10 cellular contexts compared by ENCODE assay signal in genomic region chr3:48240000-48240710, GRCh38. TPM values are rescaled to one million over a fixed set of nuclear protein-coding genes. Genes with fewer than 3 reads are reported as not detected.
DNase-seq lines count a peak whose midpoint lies in the region; ATAC-seq and TF ChIP-seq lines count a peak whose summit lies in the region.
"Had no signal": no experiment of that assay in that cellular context is flagged by ENCODE, and none has a peak within 500 bp of the region (broad histone marks: within the 10 kb centered on the region; RNA-seq: fewer than 3 reads in every experiment).

No MANE protein-coding gene starts in this region.

- H3K4me1 Mint-ChIP-seq in activated CD4-positive, alpha-beta memory T cell treated with anti-CD3 and anti-CD28 coated beads, Interleukin-2, amount 10 ng/mL, durations not matched to agents 7 days and 5 days, result peaks cover 30% of the 10 kb centered on the region

- POLR2A ChIA-PET in activated CD4-positive, alpha-beta memory T cell treated with anti-CD3 and anti-CD28 coated beads, Interleukin-2, amount 10 ng/mL, durations not matched to agents 7 days and 5 days (lab: Charles Lee), result interaction anchor here (0.7 to 2.5 kb wide), 14 partner anchors 9 to 767 kb away, joined by 3 to 28 read pairs (median 5); partner anchors contain the start of genes ATRIP, CCDC51, CDC25A and NME6

- H3K36me3 Mint-ChIP-seq in activated CD4-positive, alpha-beta memory T cell treated with anti-CD3 and anti-CD28 coated beads, Interleukin-2, amount 10 ng/mL, durations not matched to agents 7 days and 5 days (ENCODE audit: low read depth), result peaks cover 8% of the 10 kb centered on the region

- DNase-seq in activated effector memory CD4-positive, alpha-beta T cell treated with anti-CD3 and anti-CD28 coated beads, Interleukin-2, amount 50 U/mL, for 16 hours, result peak; percentile 50
- no peak for DNase-seq in activated effector memory CD4-positive, alpha-beta T cell treated with Interleukin-2 at 50 U/mL for 16 hours
- no peak for DNase-seq in activated CD4-positive, alpha-beta memory T cell treated with anti-CD3 and anti-CD28 coated beads, Interleukin-2, amount 10 ng/mL, durations not matched to agents 7 days and 5 days
- DNase-seq in left lung (no peak), tibial nerve (ENCODE audit: low spot score in 2 of 2) (no peak), amniotic stem cell (lab: John Stamatoyannopoulos, UW) (no peak)
- no peak for DNase-seq in NK-92 treated with Interleukin-12 subunit alpha and Interleukin-12 subunit beta, amount 100 ng/mL, for 24 hours (lab: John Stamatoyannopoulos, UW)

- no peak for TF ChIP-seq CTCF in left lung (IDR thresholded peaks at IDR 0.05)
- TF ChIP-seq CTCF in tibial nerve (IDR thresholded peaks at IDR 0.05), result no peak

- H3K27me3 ChIP-seq in left lung, result no peaks in the 10 kb centered on the region
- no peaks in the 10 kb centered on the region for H3K27me3 ChIP-seq in tibial nerve

- WGBS in tibial nerve, 2 donors, result 75 to 80% methylated on average over 15 of the region's 15 CpGs

- H3K4me3 ChIP-seq in left lung (no peak overlapping the region), tibial nerve (peak overlapping the region; percentile 67 to 94 (median 77))

- peak overlapping the region; percentile 84 for H3K4me3 Mint-ChIP-seq in activated CD4-positive, alpha-beta memory T cell treated with anti-CD3 and anti-CD28 coated beads, Interleukin-2, amount 10 ng/mL, durations not matched to agents 7 days and 5 days

- H3K27ac ChIP-seq in left lung, result peak overlapping the region; percentile 77 to 87
- H3K27ac ChIP-seq in tibial nerve, result peak overlapping the region; percentile 74 to 87 (median 82)

- H3K27ac Mint-ChIP-seq in activated CD4-positive, alpha-beta memory T cell treated with anti-CD3 and anti-CD28 coated beads, Interleukin-2, amount 10 ng/mL, durations not matched to agents 7 days and 5 days, result peak overlapping the region; percentile 16

- no peaks in the 10 kb centered on the region for H3K27me3 Mint-ChIP-seq in activated CD4-positive, alpha-beta memory T cell treated with anti-CD3 and anti-CD28 coated beads, Interleukin-2, amount 10 ng/mL, durations not matched to agents 7 days and 5 days
- H3K27me3 Mint-ChIP-seq: activated naive CD8-positive, alpha-beta T cell treated with anti-CD3 and anti-CD28 coated beads, Interleukin-2, amount 10 ng/mL, durations not matched to agents 7 days and 5 days had no signal

- TF ChIP-seq EP300 in tibial nerve (IDR thresholded peaks at IDR 0.05), result no peak

- H3K9me3 Mint-ChIP-seq in activated CD4-positive, alpha-beta memory T cell treated with anti-CD3 and anti-CD28 coated beads, Interleukin-2, amount 10 ng/mL, durations not matched to agents 7 days and 5 days, result no peaks in the 10 kb centered on the region
- H3K9me3 Mint-ChIP-seq: activated naive CD8-positive, alpha-beta T cell treated with anti-CD3 and anti-CD28 coated beads, Interleukin-2, amount 10 ng/mL, durations not matched to agents 7 days and 5 days had no signal

- H3K9me3 ChIP-seq in left lung, result no peaks in the 10 kb centered on the region
- no peaks in the 10 kb centered on the region for H3K9me3 ChIP-seq in tibial nerve

- TF ChIP-seq POLR2A in tibial nerve (IDR thresholded peaks at IDR 0.05), result no peak

- intact Hi-C loops in left lung (cut with DNase I), result no loop called here

- ATAC-seq in left lung (no peak), GM18858 (IDR thresholded peaks at IDR 0.05; ENCODE audit: unreplicated experiment) (no peak)

- CTCF ChIA-PET in activated CD4-positive, alpha-beta memory T cell treated with anti-CD3 and anti-CD28 coated beads, Interleukin-2, amount 10 ng/mL, durations not matched to agents 7 days and 5 days (lab: Charles Lee), result interaction anchor here (0.5 to 3.4 kb wide), 12 partner anchors 8 to 446 kb away, joined by 3 to 20 read pairs (median 4); partner anchors contain the start of genes CCDC51, CDC25A and TMA7

- H3K4me1 ChIP-seq in left lung (peaks cover 0 to 48% of the 10 kb centered on the region in 2 donors), tibial nerve (peaks cover 0 to 43% (median 7%) of the 10 kb centered on the region in 4 donors)

- H3K36me3 ChIP-seq in left lung (no peaks in the 10 kb centered on the region), tibial nerve (no peaks in the 10 kb centered on the region)

RNA-seq across cellular contexts. Expression of gene ZNF589, which starts 0.7 kb away (rescaled TPM):
- total RNA-seq in activated CD4-positive, alpha-beta memory T cell treated with anti-CD3 and anti-CD28 coated beads, Interleukin-2, amount 10 ng/mL, durations not matched to agents 7 days and 5 days, result 10 to 100 TPM; 38.1 to 38.6 TPM
- total RNA-seq in left lung (10 to 100 TPM in 1 of 2 donors, 1 to 10 TPM in 1; 9.0 to 17.5 TPM), tibial nerve (10 to 100 TPM; 10.7 to 18.8 (median 15.7) TPM)

RNA-seq across cellular contexts. Expression of gene CAMP, which starts 16.9 kb away (rescaled TPM):
- total RNA-seq in activated CD4-positive, alpha-beta memory T cell treated with anti-CD3 and anti-CD28 coated beads, Interleukin-2, amount 10 ng/mL, durations not matched to agents 7 days and 5 days, result not detected
- total RNA-seq in left lung (1 to 10 TPM in 1 of 2 donors, under 1 TPM in 1; 0.93 to 1.4 TPM), tibial nerve (under 1 TPM in 1 of 4 donors, not detected in 3; 0.63 TPM)
- total RNA-seq: activated naive CD8-positive, alpha-beta T cell treated with anti-CD3 and anti-CD28 coated beads, Interleukin-2, amount 10 ng/mL, durations not matched to agents 7 days and 5 days; HT-29 had no signal

RNA-seq across cellular contexts. Expression of gene CDC25A, which starts 51.9 kb away (rescaled TPM):
- total RNA-seq in activated CD4-positive, alpha-beta memory T cell treated with anti-CD3 and anti-CD28 coated beads, Interleukin-2, amount 10 ng/mL, durations not matched to agents 7 days and 5 days, result 10 to 100 TPM; 19.6 to 20.1 TPM
- total RNA-seq in left lung, result 1 to 10 TPM; 2.8 to 4.7 TPM
- total RNA-seq in tibial nerve, result 1 to 10 TPM in 2 of 4 donors, under 1 TPM in 1, not detected in 1; 0.44 to 7.1 (median 2.1) TPM

Comparison
In these comparisons a context has a peak if more than half of its experiments do, and no peak if none do; other contexts are left out.
1. H3K4me3 ChIP-seq: peak in tibial nerve (4 of 4); none in left lung (0 of 2).